ENCODE assay signal across 22 cellular contexts in genomic region chr9:18357321-18357720, GRCh38.
"Had no signal": no experiment of that assay in that cellular context is flagged by ENCODE, and none has a peak within 500 bp of the region (broad histone marks: within the 10 kb centered on the region; RNA-seq: fewer than 3 reads in every experiment).

No MANE protein-coding gene starts in this region.

- DNase-seq: cortex of kidney; effector memory CD8-positive, alpha-beta T cell; erythroblast; esophagus squamous epithelium; foreskin melanocyte; hypothalamus; immature natural killer cell; left ventricle myocardium superior; lower lobe of right lung; naive thymus-derived CD8-positive, alpha-beta T cell; nephron progenitor cell; nucleus accumbens; spleen; stimulated activated CD4-positive, alpha-beta T cell treated with anti-CD3 and anti-CD28 coated beads, Interleukin-4, amount 100 ng/mL, for 4 hours; stimulated activated naive CD8-positive, alpha-beta T cell treated with anti-CD3 and anti-CD28 coated beads, Interleukin-15, Interleukin-2, amounts not matched to agents 100 U/mL and 50 U/mL, for 24 hours; upper lobe of left lung had no signal

- H3K27me3 ChIP-seq: esophagus squamous epithelium, right atrium auricular region, spleen, tibial nerve, upper lobe of left lung had no signal

- H3K27ac ChIP-seq: esophagus squamous epithelium, lower lobe of right lung, prostate gland, right atrium auricular region, spleen, thoracic aorta, tibial nerve, upper lobe of left lung had no signal

- ATAC-seq: effector memory CD8-positive, alpha-beta T cell; left ventricle myocardium superior; lower lobe of right lung; naive thymus-derived CD8-positive, alpha-beta T cell; sciatic nerve; stimulated activated memory B cell treated with anti-CD40 and anti-IgM and Interleukin-4, amounts not matched to agents 10 μg/mL and 1 μg/mL and 100 μg/mL, for 72 hours; stimulated activated naive CD8-positive, alpha-beta T cell treated with anti-CD3 and anti-CD28 coated beads, Interleukin-15, Interleukin-2, amounts not matched to agents 100 U/mL and 50 U/mL, for 24 hours had no signal

- H3K36me3 ChIP-seq: esophagus squamous epithelium, lower lobe of right lung, prostate gland, right atrium auricular region, spleen, thoracic aorta, tibial nerve, upper lobe of left lung had no signal

- H3K4me1 ChIP-seq: esophagus squamous epithelium, lower lobe of right lung, prostate gland, spleen, upper lobe of left lung had no signal

- H3K4me3 ChIP-seq: esophagus squamous epithelium, lower lobe of right lung, prostate gland, right atrium auricular region, spleen, thoracic aorta, tibial nerve, upper lobe of left lung had no signal

- H3K9me3 ChIP-seq: esophagus squamous epithelium, lower lobe of right lung, prostate gland, right atrium auricular region, spleen, thoracic aorta, tibial nerve, upper lobe of left lung had no signal
